21 cellular contexts compared by ENCODE assay signal in the genomic region with DNA sequence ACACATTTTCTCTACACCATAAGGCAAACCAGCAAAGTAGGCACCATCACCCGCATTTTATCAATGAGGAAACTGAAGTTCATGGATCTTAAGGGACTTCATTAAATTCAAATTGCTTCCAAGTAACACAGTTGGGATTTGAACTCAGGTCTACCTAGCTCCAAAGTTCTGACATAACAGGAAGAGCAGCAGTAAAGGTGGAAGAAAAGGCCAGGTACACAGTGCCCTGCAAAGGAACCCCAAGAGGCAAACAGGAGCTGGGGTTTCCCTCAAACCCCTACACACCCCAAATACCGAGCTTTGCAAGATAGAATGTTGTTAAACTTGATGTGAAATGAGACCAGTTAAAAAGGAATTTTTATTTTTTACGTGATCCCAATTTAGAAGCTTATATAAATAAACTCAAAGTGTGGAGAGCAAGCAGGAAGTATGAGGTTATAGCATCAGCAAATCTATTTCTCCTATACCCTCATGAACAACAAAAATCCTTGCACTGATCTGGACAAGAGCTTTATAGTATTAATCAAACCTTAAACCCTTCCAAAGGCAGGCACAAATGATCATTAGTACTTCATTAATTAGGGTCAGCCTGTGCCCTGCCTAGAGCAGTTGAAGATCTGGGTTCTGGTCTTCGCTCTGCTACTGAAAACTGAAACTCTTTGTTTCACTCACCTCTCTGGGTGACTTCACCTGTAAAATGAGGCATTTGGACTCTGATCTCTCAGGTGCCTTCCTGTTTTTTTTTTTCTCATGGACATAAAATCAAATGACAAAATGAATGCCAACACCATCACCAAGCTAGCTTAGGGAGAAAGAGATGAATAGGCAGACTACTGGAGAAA. TPM values are rescaled to one million over a fixed set of nuclear protein-coding genes. Genes with fewer than 3 reads are reported as not detected.
DNase-seq lines count a peak whose midpoint lies in the region; ATAC-seq, FAIRE-seq and TF ChIP-seq lines count a peak whose summit lies in the region.
"Had no signal": no experiment of that assay in that cellular context is flagged by ENCODE, and none has a peak within 500 bp of the region (broad histone marks: within the 10 kb centered on the region; RNA-seq: fewer than 3 reads in every experiment).

No MANE protein-coding gene starts in this region.

- H3K9me3 Mint-ChIP-seq in CD4-positive, alpha-beta T cell = no peaks in the 10 kb centered on the region

- FAIRE-seq in colon (lab: Jason Lieb, UNC) = peak; percentile 68
- FAIRE-seq: GM18507, HepG2 had no signal

- TF ChIP-seq CTCF in 22Rv1 (IDR thresholded peaks at IDR 0.05) (no peak), left ventricle myocardium inferior (IDR thresholded peaks at IDR 0.05; ENCODE audit: borderline replicate concordance) (no peak), ascending aorta (IDR thresholded peaks at IDR 0.05) (no peak)
- TF ChIP-seq CTCF in CD4-positive, alpha-beta T cell (IDR thresholded peaks at IDR 0.05) = no peak

- peaks cover 36% of the 10 kb centered on the region for H3K4me1 Mint-ChIP-seq in CD4-positive, alpha-beta T cell (ENCODE audit: low read depth)

- no peak for DNase-seq in CD4-positive, alpha-beta T cell
- DNase-seq in HT-29 (ENCODE audit: low spot score) = peak; percentile 81
- no peak for DNase-seq in NCI-H187 (lab: John Stamatoyannopoulos, UW)
- no peak for DNase-seq in left ventricle myocardium inferior
- no peak for DNase-seq in ascending aorta (ENCODE audit: low spot score in 2 of 2)
- no peak for DNase-seq in stimulated activated CD8-positive, alpha-beta memory T cell treated with anti-CD3 and anti-CD28 coated beads, Interleukin-4, amount 100 ng/mL, for 48 hours
- DNase-seq: activated CD4-positive, alpha-beta memory T cell treated with anti-CD3 and anti-CD28 coated beads for 36 hours; activated gamma-delta T cell treated with Interleukin-2 at 50 U/mL for 16 hours; AML-193; body of pancreas; heart right ventricle; midbrain; NCI-H1930; NCI-H524; stimulated activated CD4-positive, alpha-beta T cell treated with anti-CD3 and anti-CD28 coated beads, Interleukin-4, amount 100 ng/mL, for 24 hours had no signal

- no peaks in the 10 kb centered on the region for H3K36me3 Mint-ChIP-seq in CD4-positive, alpha-beta T cell (ENCODE audit: low read depth)

- H3K27me3 ChIP-seq in CD4-positive, alpha-beta T cell (ENCODE audit: control insufficient read depth, insufficient read depth, low read length) = no peaks in the 10 kb centered on the region
- no peaks in the 10 kb centered on the region for H3K27me3 ChIP-seq in left ventricle myocardium inferior (ENCODE audit: low read depth)
- H3K27me3 ChIP-seq in ascending aorta = no peaks in the 10 kb centered on the region
- H3K27me3 ChIP-seq: body of pancreas, heart right ventricle, SJSA1 had no signal

- intact Hi-C loops in CD4-positive, alpha-beta T cell (cut with DNase I, micrococcal nuclease) = no loop called here
- intact Hi-C loops in left ventricle myocardium inferior (cut with micrococcal nuclease) = no loop called here
- intact Hi-C loops in ascending aorta (cut with DNase I) = no loop called here

- peak overlapping the region; percentile 37 for H3K27ac Mint-ChIP-seq in CD4-positive, alpha-beta T cell
- H3K27ac Mint-ChIP-seq: activated CD4-positive, alpha-beta memory T cell treated with anti-CD3 and anti-CD28 coated beads for 36 hours had no signal

- H3K27ac ChIP-seq in 22Rv1 (peak overlapping the region; percentile 34), left ventricle myocardium inferior (replicated peaks) (no peak overlapping the region), ascending aorta (peak overlapping the region in 1 of 2 donors; percentile 6)
- no peak overlapping the region for H3K27ac ChIP-seq in CD4-positive, alpha-beta T cell (ENCODE audit: low read depth, low read length)
- H3K27ac ChIP-seq: body of pancreas, SJSA1, thoracic aorta had no signal

- H3K4me3 ChIP-seq in left ventricle myocardium inferior = no peak overlapping the region
- H3K4me3 ChIP-seq in ascending aorta = no peak overlapping the region
- H3K4me3 ChIP-seq: body of pancreas, heart right ventricle, SJSA1, thoracic aorta had no signal

- H3K36me3 ChIP-seq in left ventricle myocardium inferior = no peaks in the 10 kb centered on the region
- H3K36me3 ChIP-seq in ascending aorta = no peaks in the 10 kb centered on the region
- H3K36me3 ChIP-seq: heart right ventricle, SJSA1, thoracic aorta had no signal

- peak overlapping the region; percentile 40 for H3K4me3 Mint-ChIP-seq in CD4-positive, alpha-beta T cell
- H3K4me3 Mint-ChIP-seq: activated CD4-positive, alpha-beta memory T cell treated with anti-CD3 and anti-CD28 coated beads for 36 hours had no signal

- H3K9me3 ChIP-seq in CD4-positive, alpha-beta T cell (ENCODE audit: control insufficient read depth, low read length) = no peaks in the 10 kb centered on the region
- H3K9me3 ChIP-seq in left ventricle myocardium inferior (replicated peaks) (peaks cover 12% of the 10 kb centered on the region), ascending aorta (no peaks in the 10 kb centered on the region)
- H3K9me3 ChIP-seq: body of pancreas, SJSA1, thoracic aorta had no signal

- POLR2A ChIA-PET in CD4-positive, alpha-beta T cell (lab: Charles Lee) = interaction anchor here (0.8 to 1.5 kb wide), 3 partner anchors 15 to 22 kb away, joined by 3 to 10 read pairs (median 6); no protein-coding TSS in a partner anchor

- H3K27me3 Mint-ChIP-seq in CD4-positive, alpha-beta T cell = no peaks in the 10 kb centered on the region
- H3K27me3 Mint-ChIP-seq: activated CD4-positive, alpha-beta memory T cell treated with anti-CD3 and anti-CD28 coated beads for 36 hours had no signal

- ATAC-seq in CD4-positive, alpha-beta T cell (ENCODE audit: poor library complexity) = peak; percentile 39
- ATAC-seq: body of pancreas, heart right ventricle, HepG2 had no signal

- CTCF ChIA-PET in CD4-positive, alpha-beta T cell (lab: Charles Lee) = interaction anchor here (0.6 to 1.3 kb wide), 2 partner anchors 21 to 33 kb away, joined by 3 read pairs; no protein-coding TSS in a partner anchor

- no peaks in the 10 kb centered on the region for H3K4me1 ChIP-seq in left ventricle myocardium inferior
- peaks cover 0 to 9% of the 10 kb centered on the region in 2 donors for H3K4me1 ChIP-seq in ascending aorta
- H3K4me1 ChIP-seq: body of pancreas, SJSA1 had no signal

RNA-seq across cellular contexts. Expression of gene SYTL2, which starts 36.5 kb away (rescaled TPM):
- 10 to 100 TPM; 35.4 to 36.7 TPM for total RNA-seq in CD4-positive, alpha-beta T cell
- total RNA-seq in HT-29 (2014; rRNA removed; shearing (Covaris generic)) = 16.6 and 18.7 TPM in 2 replicates
- total RNA-seq in left ventricle myocardium inferior = 3.8 TPM
- total RNA-seq in ascending aorta = 151 TPM
